ENCODE assay signal across 3 cellular contexts in genomic region chr17:55098765-55099164, GRCh38.
TF ChIP-seq lines count a peak whose summit lies in the region.

No MANE protein-coding gene starts in this region.

TF ChIP-seq in HepG2, 621 proteins besides CTCF, POLR2A, EP300 and RAD21 (continues in another document):
- TF ChIP-seq MAFG (CRISPR knock-in tag; IDR thresholded peaks at IDR 0.05) (no peak), ZNF256 (CRISPR knock-in tag; conservative IDR thresholded peaks at IDR 0.05) (no peak), GABPA (IDR thresholded peaks at IDR 0.05; ENCODE audit: low read depth, low read length) (no peak), GABPA (CRISPR knock-in tag; IDR thresholded peaks at IDR 0.05; ENCODE audit: low read depth) (no peak), MAFK (conservative IDR thresholded peaks at IDR 0.05 in 1 of 2, IDR thresholded peaks at IDR 0.05 in 1 of 2; ENCODE audit: low read length in 2 of 2) (peak; percentile 36; a peak in 2 of 4 replicates), PHF8 (CRISPR knock-in tag; IDR thresholded peaks at IDR 0.05) (no peak), MAFF (IDR thresholded peaks at IDR 0.05; ENCODE audit: low read depth, low read length) (0 out of 2 replicates have a peak, but pooled peaks have one; percentile 23), CERS6 (CRISPR knock-in tag; IDR thresholded peaks at IDR 0.05) (no peak), MYC (CRISPR knock-in tag; IDR thresholded peaks at IDR 0.05; ENCODE audit: borderline replicate concordance) (no peak), NAIF1 (CRISPR knock-in tag; IDR thresholded peaks at IDR 0.05; ENCODE audit: borderline replicate concordance) (no peak), HMGXB3 (CRISPR knock-in tag; IDR thresholded peaks at IDR 0.05; ENCODE audit: borderline replicate concordance) (no peak), YY1 (IDR thresholded peaks at IDR 0.05; ENCODE audit: insufficient read depth, insufficient replicate concordance, low read depth, low read length) (no peak), ZBTB44 (CRISPR knock-in tag; IDR thresholded peaks at IDR 0.05) (no peak)

TF ChIP-seq in A549, 52 proteins besides CTCF, POLR2A, EP300 and RAD21:
- TF ChIP-seq MAFK (IDR thresholded peaks at IDR 0.05; ENCODE audit: partially characterized antibody) = peak; percentile 58
- TF ChIP-seq JUN (IDR thresholded peaks at IDR 0.05) = no peak

TF ChIP-seq in K562, 482 proteins besides CTCF, POLR2A, EP300 and RAD21:
- TF ChIP-seq SMARCE1 (IDR thresholded peaks at IDR 0.05) (no peak), ZNF316 (IDR thresholded peaks at IDR 0.05) (peak; percentile 62; the same call in 1 of the 2 replicates)
